In the genomic region with DNA sequence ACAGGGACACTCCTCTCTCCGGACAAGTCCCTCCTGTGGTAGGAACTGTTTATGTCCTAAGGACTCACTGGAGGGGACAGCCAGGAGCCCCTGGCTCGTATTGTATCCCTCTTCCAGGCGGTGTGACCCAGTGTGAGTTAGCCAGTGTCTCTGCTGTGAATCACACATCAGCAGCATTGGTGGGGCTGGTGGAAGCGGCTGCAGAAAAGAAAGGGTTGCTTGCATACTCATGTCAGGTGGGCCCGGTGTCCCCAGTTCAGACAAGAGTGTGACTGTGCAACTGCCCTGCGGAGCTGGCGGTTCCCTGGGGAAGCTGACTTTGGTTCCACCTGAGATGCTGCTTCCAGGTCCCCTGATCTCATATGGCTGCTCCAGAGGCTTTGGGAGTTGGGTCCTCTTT, we compare ENCODE assay signal across 10 cellular contexts.
DNase-seq lines count a peak whose midpoint lies in the region; ATAC-seq and TF ChIP-seq lines count a peak whose summit lies in the region.
"Had no signal": no experiment of that assay in that cellular context is flagged by ENCODE, and none has a peak within 500 bp of the region (broad histone marks: within the 10 kb centered on the region; RNA-seq: fewer than 3 reads in every experiment).

No MANE protein-coding gene starts in this region.

- H3K9me3 Mint-ChIP-seq in activated T-cell treated with anti-CD3 and anti-CD28 coated beads, Interleukin-2, amount 50 U/mL, for 72 hours: no peaks in the 10 kb centered on the region
- H3K9me3 Mint-ChIP-seq in chondrocyte (ENCODE audit: low read depth) (no peaks in the 10 kb centered on the region), natural killer cell (no peaks in the 10 kb centered on the region)
- no peaks in the 10 kb centered on the region for H3K9me3 Mint-ChIP-seq in T-helper 2 cell treated with Interferon-gamma antibody and Interleukin-4, amounts not matched to agents 5 μg/mL and 100 μg/mL, for 36 hours

- H3K4me1 Mint-ChIP-seq in activated T-cell treated with anti-CD3 and anti-CD28 coated beads, Interleukin-2, amount 50 U/mL, for 72 hours (ENCODE audit: low read depth): peaks cover 47% of the 10 kb centered on the region
- H3K4me1 Mint-ChIP-seq in chondrocyte (ENCODE audit: low read depth) (peaks cover 72% of the 10 kb centered on the region), natural killer cell (peaks cover 95 to 99% of the 10 kb centered on the region in 2 donors)
- H3K4me1 Mint-ChIP-seq in T-helper 2 cell treated with Interferon-gamma antibody and Interleukin-4, amounts not matched to agents 5 μg/mL and 100 μg/mL, for 36 hours (ENCODE audit: low read depth): peaks cover 63% of the 10 kb centered on the region

- no peak overlapping the region for H3K27ac Mint-ChIP-seq in activated T-cell treated with anti-CD3 and anti-CD28 coated beads, Interleukin-2, amount 50 U/mL, for 72 hours
- H3K27ac Mint-ChIP-seq in chondrocyte (ENCODE audit: unreplicated experiment) (peak overlapping the region; percentile 98), natural killer cell (peak overlapping the region; percentile 85 to 92)
- no peak overlapping the region for H3K27ac Mint-ChIP-seq in T-helper 2 cell treated with Interferon-gamma antibody and Interleukin-4, amounts not matched to agents 5 μg/mL and 100 μg/mL, for 36 hours

- H3K4me1 ChIP-seq in thyroid gland: peaks cover 93 to 96% of the 10 kb centered on the region in 2 donors

- no peak overlapping the region for H3K4me3 Mint-ChIP-seq in activated T-cell treated with anti-CD3 and anti-CD28 coated beads, Interleukin-2, amount 50 U/mL, for 72 hours
- H3K4me3 Mint-ChIP-seq in chondrocyte (ENCODE audit: unreplicated experiment) (no peak overlapping the region), natural killer cell (peak overlapping the region; percentile 86)
- H3K4me3 Mint-ChIP-seq in T-helper 2 cell treated with Interferon-gamma antibody and Interleukin-4, amounts not matched to agents 5 μg/mL and 100 μg/mL, for 36 hours: no peak overlapping the region

- H3K27me3 Mint-ChIP-seq in activated T-cell treated with anti-CD3 and anti-CD28 coated beads, Interleukin-2, amount 50 U/mL, for 72 hours (ENCODE audit: low read depth): no peaks in the 10 kb centered on the region
- no peaks in the 10 kb centered on the region for H3K27me3 Mint-ChIP-seq in chondrocyte (ENCODE audit: low read depth)
- no peaks in the 10 kb centered on the region for H3K27me3 Mint-ChIP-seq in natural killer cell (ENCODE audit: low read depth in 2 of 2)
- no peaks in the 10 kb centered on the region for H3K27me3 Mint-ChIP-seq in T-helper 2 cell treated with Interferon-gamma antibody and Interleukin-4, amounts not matched to agents 5 μg/mL and 100 μg/mL, for 36 hours (ENCODE audit: low read depth)

- no peak for ATAC-seq in activated T-cell treated with anti-CD3 and anti-CD28 coated beads, Interleukin-2, amount 50 U/mL, for 72 hours (replicated peaks in 1 of 2)
- no peak for ATAC-seq in natural killer cell

- peak overlapping the region; percentile 97 to 100 (median 99) for H3K27ac ChIP-seq in thyroid gland

- intact Hi-C loops in natural killer cell (cut with micrococcal nuclease) (loop anchor here (2.0 kb wide), 1 partner anchor 28 kb away; no protein-coding TSS in a partner anchor), thyroid gland (cut with DNase I) (no loop called here)

- TF ChIP-seq POLR2A in thyroid gland (IDR thresholded peaks at IDR 0.05): no peak

- TF ChIP-seq CTCF in chondrocyte (IDR thresholded peaks at IDR 0.05) (no peak), natural killer cell (IDR thresholded peaks at IDR 0.05) (no peak), thyroid gland (IDR thresholded peaks at IDR 0.05) (no peak)

- H3K9me3 ChIP-seq in thyroid gland: no peaks in the 10 kb centered on the region

- no peak overlapping the region for H3K4me3 ChIP-seq in thyroid gland (replicated peaks in 1 of 3)

- H3K36me3 Mint-ChIP-seq in activated T-cell treated with anti-CD3 and anti-CD28 coated beads, Interleukin-2, amount 50 U/mL, for 72 hours (ENCODE audit: insufficient read depth in 2 of 2): peaks cover 2 to 4% of the 10 kb centered on the region in 2 donors
- H3K36me3 Mint-ChIP-seq in chondrocyte (ENCODE audit: low read depth) (peaks cover 11% of the 10 kb centered on the region), natural killer cell (no peaks in the 10 kb centered on the region)
- H3K36me3 Mint-ChIP-seq in T-helper 2 cell treated with Interferon-gamma antibody and Interleukin-4, amounts not matched to agents 5 μg/mL and 100 μg/mL, for 36 hours (ENCODE audit: low read depth): peaks cover 14% of the 10 kb centered on the region

- DNase-seq in activated T-cell treated with anti-CD3 and anti-CD28 coated beads, Interleukin-2, amount 50 U/mL, for 1 hour: peak; percentile 30
- DNase-seq in activated T-cell treated with anti-CD3 and anti-CD28 coated beads, Interleukin-2, amount 50 U/mL, for 72 hours: no peak
- no peak for DNase-seq in chondrocyte (ENCODE audit: low spot score)
- no peak for DNase-seq in natural killer cell
- DNase-seq in thyroid gland: no peak
- no peak for DNase-seq in T-helper 2 cell treated with Interferon-gamma antibody and Interleukin-4, amounts not matched to agents 5 μg/mL and 100 μg/mL, for 36 hours (ENCODE audit: low spot score)
- DNase-seq in activated CD4-positive, alpha-beta T cell treated with anti-CD3 and anti-CD28 coated beads for 48 hours: no peak
- DNase-seq in islet precursor cell: no peak
- DNase-seq: head of caudate nucleus, NCI-H1048 had no signal

- H3K27me3 ChIP-seq in thyroid gland: no peaks in the 10 kb centered on the region

- 90 to 97% methylated on average over 6 to 7 of the region's 7 CpGs for WGBS in thyroid gland, 2 donors

- H3K36me3 ChIP-seq in thyroid gland: peaks cover 16 to 20% of the 10 kb centered on the region in 2 donors

Comparison
In these comparisons a context has a peak if more than half of its experiments do, and no peak if none do; other contexts are left out.
1. H3K27ac Mint-ChIP-seq: peak in chondrocyte (single experiment) and natural killer cell (2 of 2); none in activated T-cell treated with anti-CD3 and anti-CD28 coated beads, Interleukin-2, amount 50 U/mL, for 72 hours (single experiment) and T-helper 2 cell treated with Interferon-gamma antibody and Interleukin-4, amounts not matched to agents 5 μg/mL and 100 μg/mL, for 36 hours (single experiment).